In genomic region chr15:75745305-75745704, GRCh38 we compare ENCODE assay signal across 1 cellular context.
TF ChIP-seq lines count a peak whose summit lies in the region.

No MANE protein-coding gene starts in this region.

TF ChIP-seq in HEK293, 187 proteins besides CTCF, POLR2A, EP300 and RAD21:
- TF ChIP-seq ATF2 (tag by site-specific recombination; IDR thresholded peaks at IDR 0.05; ENCODE audit: low read depth) (0 out of 2 replicates have a peak, but pooled peaks have one; percentile 6), EGR2 (tag by site-specific recombination; IDR thresholded peaks at IDR 0.05; ENCODE audit: low read depth) (no peak)
